Comparison of ENCODE assay signal across 1 cellular context in genomic region chr22:44026066-44026629, GRCh38.
TF ChIP-seq lines count a peak whose summit lies in the region.

No MANE protein-coding gene starts in this region.

TF ChIP-seq in GM23338, 12 proteins besides CTCF, POLR2A, EP300 and RAD21 (continued from another document):
- TF ChIP-seq ZNF462 (CRISPR knock-in tag; IDR thresholded peaks at IDR 0.05) (no peak), EZH2phosphoT487 (IDR thresholded peaks at IDR 0.05; ENCODE audit: unreplicated experiment) (no peak), NANOG (IDR thresholded peaks at IDR 0.05; ENCODE audit: borderline replicate concordance) (no peak)
